In the genomic region with DNA sequence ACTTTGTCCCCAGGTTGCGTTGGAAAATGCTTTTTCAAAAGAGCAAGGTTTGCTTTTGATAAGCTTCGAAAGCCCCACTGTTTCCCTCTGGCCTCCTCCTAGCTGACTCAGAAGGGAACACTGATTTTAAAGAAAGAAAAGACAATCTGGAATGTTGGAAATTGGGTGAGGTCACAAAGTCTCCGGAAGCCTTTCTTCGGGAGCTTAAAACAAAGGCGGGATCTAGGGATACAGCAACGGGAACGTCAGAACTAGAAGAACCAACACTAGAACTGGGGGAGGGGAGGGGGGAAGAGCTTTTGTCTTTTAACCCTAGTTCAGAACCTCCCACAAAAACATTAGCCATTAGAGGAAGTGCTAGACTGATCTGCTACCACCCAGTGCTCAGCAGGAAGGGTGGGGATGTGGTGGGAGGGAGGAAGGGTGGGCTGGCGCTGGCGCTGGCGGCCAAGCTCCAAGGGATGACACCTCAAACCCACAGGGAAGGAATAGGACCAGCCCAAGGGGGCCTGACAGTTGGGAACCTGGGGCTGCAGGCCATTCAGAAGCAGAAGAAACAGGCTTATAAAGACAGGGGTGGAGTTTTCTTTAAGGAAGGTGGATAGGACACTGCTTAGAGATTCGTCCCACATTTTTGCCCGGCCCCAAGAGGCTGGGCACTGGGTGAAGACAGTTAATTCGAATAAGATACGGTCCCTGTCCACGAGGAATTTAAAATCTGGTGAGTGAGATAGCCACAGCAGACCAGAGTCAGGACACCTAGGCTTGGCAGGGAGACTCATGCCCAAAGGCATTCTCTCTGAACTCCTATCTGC, we compare ENCODE assay signal across 8 cellular contexts. TPM values are rescaled to one million over a fixed set of nuclear protein-coding genes. Genes with fewer than 3 reads are reported as not detected.
DNase-seq lines count a peak whose midpoint lies in the region; ATAC-seq and TF ChIP-seq lines count a peak whose summit lies in the region.

No MANE protein-coding gene starts in this region.

- H3K4me3 ChIP-seq in AG04450 (ENCODE audit: low read depth, low read length) (peak overlapping the region; percentile 98), neuronal stem cell (ENCODE audit: low read length in 2 of 2) (peak overlapping the region; percentile 92 to 100)

- H2AFZ ChIP-seq in neuronal stem cell (ENCODE audit: low read length), result no peak overlapping the region

- peak overlapping the region; percentile 93 for H3K27ac Mint-ChIP-seq in activated naive CD4-positive, alpha-beta T cell treated with anti-CD3 and anti-CD28 coated beads, Interleukin-2, amount 50 U/mL, for 24 hours

- H3K36me3 Mint-ChIP-seq in activated naive CD4-positive, alpha-beta T cell treated with anti-CD3 and anti-CD28 coated beads, Interleukin-2, amount 50 U/mL, for 24 hours, result peaks cover 9% of the 10 kb centered on the region

- CTCF ChIA-PET in AG04450 (lab: Charles Lee), result interaction anchor here (0.6 to 1.9 kb wide), 2 partner anchors 19 to 21 kb away, joined by 6 to 19 read pairs; no protein-coding TSS in a partner anchor

- no peak overlapping the region for H3K9ac ChIP-seq in neuronal stem cell (ENCODE audit: low read depth, low read length, poor library complexity)

- H3K18ac ChIP-seq in neuronal stem cell (ENCODE audit: low read length), result peak overlapping the region; percentile 8

- H3K9me3 ChIP-seq in AG04450 (ENCODE audit: control insufficient read depth, insufficient read depth, low read length) (peaks cover 6% of the 10 kb centered on the region; the same call in 1 of the 2 replicates), neuronal stem cell (replicated peaks in 1 of 2; ENCODE audit: control insufficient read depth in 2 of 2, insufficient read depth in 1 of 2, low read depth in 1 of 2, low read length in 2 of 2) (peaks cover 2 to 7% of the 10 kb centered on the region in 2 donors)

- peak overlapping the region; percentile 95 for H3K4me3 Mint-ChIP-seq in activated naive CD4-positive, alpha-beta T cell treated with anti-CD3 and anti-CD28 coated beads, Interleukin-2, amount 50 U/mL, for 24 hours

- no peaks in the 10 kb centered on the region for H3K27me3 Mint-ChIP-seq in activated naive CD4-positive, alpha-beta T cell treated with anti-CD3 and anti-CD28 coated beads, Interleukin-2, amount 50 U/mL, for 24 hours

- H3K14ac ChIP-seq in neuronal stem cell (ENCODE audit: low read length), result no peak overlapping the region

- no peak overlapping the region for H3K4ac ChIP-seq in neuronal stem cell (ENCODE audit: low read length)

- H4K91ac ChIP-seq in neuronal stem cell (ENCODE audit: low read depth, low read length, poor library complexity), result no peak overlapping the region

- H3K36me3 ChIP-seq in neuronal stem cell (replicated peaks in 1 of 2; ENCODE audit: control insufficient read depth in 2 of 2, insufficient read depth in 2 of 2, low read length in 2 of 2), result peaks cover 10 to 13% of the 10 kb centered on the region in 2 donors

- H3K9me3 Mint-ChIP-seq in activated naive CD4-positive, alpha-beta T cell treated with anti-CD3 and anti-CD28 coated beads, Interleukin-2, amount 50 U/mL, for 24 hours, result no peaks in the 10 kb centered on the region

- H2BK5ac ChIP-seq in neuronal stem cell (ENCODE audit: low read length), result no peak overlapping the region

- WGBS in neuronal stem cell (ENCODE audit: extremely low coverage in 2 of 2, insufficient read length in 2 of 2, insufficient replicate concordance in 1 of 2), 2 donors, result no CpG with 5 or more reads among the region's 15 CpGs

- no peak for DNase-seq in AG04450 (ENCODE audit: low read depth, low spot score)
- DNase-seq in OCI-M1 (lab: John Stamatoyannopoulos, UW), result peak; percentile 78
- DNase-seq in glomerular endothelial cell (ENCODE audit: extremely low read depth, low read depth, low spot score), result peak; percentile 78
- peak; percentile 61 for DNase-seq in neuronal stem cell (ENCODE audit: low spot score)
- DNase-seq in RPMI8226, result no peak

- H3K27me3 ChIP-seq in AG04450 (ENCODE audit: control insufficient read depth, insufficient read depth, low read length), result no peaks in the 10 kb centered on the region
- peaks cover 0 to 7% (median 0%) of the 10 kb centered on the region in 3 experiments for H3K27me3 ChIP-seq in neuronal stem cell (ENCODE audit: control insufficient read depth in 3 of 3, insufficient read depth in 3 of 3, low read depth in 1 of 3, low read length in 3 of 3)

- peak; percentile 34 for ATAC-seq in GM18502 (IDR thresholded peaks at IDR 0.05; ENCODE audit: poor library complexity, unreplicated experiment)
- ATAC-seq in HG03064 (IDR thresholded peaks at IDR 0.05; ENCODE audit: low read depth, unreplicated experiment), result peak; percentile 31

- POLR2A ChIA-PET in AG04450 (lab: Yijun Ruan, JAX), result interaction anchor here (0.6 to 3.4 kb wide), 16 partner anchors 9 to 438 kb away, joined by 3 to 45 read pairs (median 4); partner anchors contain the start of gene TRABD2A

- peak overlapping the region; percentile 80 for H3K27ac ChIP-seq in AG04450 (ENCODE audit: low read depth, low read length)
- peak overlapping the region; percentile 79 for H3K27ac ChIP-seq in neuronal stem cell (replicated peaks; ENCODE audit: low read length)

- no peak overlapping the region for H2AK5ac ChIP-seq in neuronal stem cell (ENCODE audit: low read depth, low read length)

- no peak overlapping the region for H3K23ac ChIP-seq in neuronal stem cell (ENCODE audit: low read depth, low read length, poor library complexity)

- peaks cover 66% of the 10 kb centered on the region for H3K4me1 Mint-ChIP-seq in activated naive CD4-positive, alpha-beta T cell treated with anti-CD3 and anti-CD28 coated beads, Interleukin-2, amount 50 U/mL, for 24 hours

- no peak overlapping the region for H2BK12ac ChIP-seq in neuronal stem cell (ENCODE audit: low read length)

- no peak overlapping the region for H2BK15ac ChIP-seq in neuronal stem cell (ENCODE audit: low read length)

- TF ChIP-seq CTCF in AG04450 (IDR thresholded peaks at IDR 0.05; ENCODE audit: low read depth, low read length), result no peak

- H2BK120ac ChIP-seq in neuronal stem cell (ENCODE audit: low read depth, low read length), result no peak overlapping the region

- peak overlapping the region; percentile 96 for H3K4me2 ChIP-seq in neuronal stem cell (ENCODE audit: insufficient read depth, low read length, poor library complexity, severe bottlenecking)

- peaks cover 2 to 9% of the 10 kb centered on the region in 2 donors for H3K4me1 ChIP-seq in neuronal stem cell (ENCODE audit: control insufficient read depth in 2 of 2, insufficient read depth in 1 of 2, low read depth in 1 of 2, low read length in 2 of 2)

- H4K8ac ChIP-seq in neuronal stem cell (ENCODE audit: low read depth, low read length), result no peak overlapping the region

- peaks cover 3% of the 10 kb centered on the region for H3K79me1 ChIP-seq in neuronal stem cell (ENCODE audit: low read depth, low read length)

RNA-seq across cellular contexts. Expression of gene TMSB10, which starts 1.7 kb away (rescaled TPM):
- 4,621 and 5,651 TPM in 2 replicates for polyA plus RNA-seq in AG04450 (2011; rRNA removed)
- polyA minus RNA-seq in AG04450 (2011; rRNA and poly(A)+ RNA removed), result 1,051 and 1,085 TPM in 2 replicates
- total RNA-seq in glomerular endothelial cell, result 8,984 and 9,445 TPM in 2 replicates
- polyA plus RNA-seq in neuronal stem cell (2013, experiment 1 of 2), result 1,798 TPM
- 1,767 TPM for polyA plus RNA-seq in neuronal stem cell (2013, experiment 2 of 2)

RNA-seq across cellular contexts. Expression of gene TRABD2A, which starts 26.2 kb away (rescaled TPM):
- polyA plus RNA-seq in AG04450 (2011; rRNA removed), result 30.2 and 32.8 TPM in 2 replicates
- polyA minus RNA-seq in AG04450 (2011; rRNA and poly(A)+ RNA removed), result 49.4 and 51.4 TPM in 2 replicates
- total RNA-seq in glomerular endothelial cell, result 1.3 and 4.5 TPM in 2 replicates
- 11.7 TPM for polyA plus RNA-seq in neuronal stem cell (2013, experiment 1 of 2)
- polyA plus RNA-seq in neuronal stem cell (2013, experiment 2 of 2), result 11.8 TPM

Comparison
In these comparisons a context has a peak if more than half of its experiments do, and no peak if none do; other contexts are left out.
1. DNase-seq: peak in OCI-M1 (single experiment), glomerular endothelial cell (single experiment) and neuronal stem cell (single experiment); none in AG04450 (single experiment) and RPMI8226 (single experiment).